ENCODE assay signal across 11 cellular contexts in the genomic region with DNA sequence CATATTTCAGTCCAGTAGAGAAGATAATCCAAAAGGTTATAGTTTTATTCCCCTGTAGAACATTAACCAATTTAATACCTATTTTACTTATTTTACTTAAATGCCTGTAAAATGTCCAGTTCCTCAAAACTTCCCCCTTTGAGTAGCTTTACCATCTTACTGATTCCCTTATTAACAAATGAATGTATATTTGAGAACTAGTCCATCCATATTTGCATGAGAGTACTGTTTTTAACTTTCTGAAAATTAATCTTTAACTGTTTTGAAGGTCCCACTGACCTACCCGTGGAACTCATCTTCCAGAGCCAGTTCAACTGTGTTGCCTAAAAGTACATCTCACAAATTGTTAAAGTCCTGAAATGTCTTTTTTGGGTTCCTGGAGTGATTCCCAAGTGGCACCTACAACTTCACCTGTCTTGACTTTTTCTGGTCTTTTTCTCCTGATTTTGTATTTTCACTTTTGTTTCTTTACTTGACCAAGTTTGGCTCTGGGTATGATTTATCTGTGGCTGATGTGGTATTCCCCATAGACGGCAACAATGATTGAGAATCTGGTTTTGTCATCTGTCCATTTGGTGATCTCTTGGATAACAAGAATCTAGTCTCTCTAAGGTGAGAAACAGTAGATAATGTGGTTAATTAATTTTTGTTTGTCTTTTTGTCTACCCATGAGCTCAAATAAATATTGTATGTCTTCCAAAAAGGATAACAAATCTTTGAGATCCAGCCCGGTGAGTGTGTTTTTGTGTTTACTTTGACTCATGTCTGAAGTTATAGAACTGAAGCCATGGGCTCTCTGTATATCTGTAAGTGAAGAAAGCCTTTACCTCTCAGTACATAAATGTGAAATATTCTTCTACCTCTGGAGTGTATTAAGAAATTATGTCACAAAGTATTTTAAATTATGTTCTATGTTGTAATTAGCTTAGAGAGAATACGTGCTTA.
DNase-seq lines count a peak whose midpoint lies in the region; ATAC-seq, FAIRE-seq and TF ChIP-seq lines count a peak whose summit lies in the region.
"Had no signal": no experiment of that assay in that cellular context is flagged by ENCODE, and none has a peak within 500 bp of the region (broad histone marks: within the 10 kb centered on the region; RNA-seq: fewer than 3 reads in every experiment).

No MANE protein-coding gene starts in this region.

- peaks cover 1% of the 10 kb centered on the region for H3K27me3 Mint-ChIP-seq in endothelial cell (ENCODE audit: unreplicated experiment)

- intact Hi-C loops in kidney (cut with DNase I) (no loop called here), ascending aorta (cut with DNase I) (no loop called here)

- H3K36me3 ChIP-seq in kidney (ENCODE audit: control insufficient read depth in 1 of 2, insufficient read depth in 2 of 2, low read length in 2 of 2) = no peaks in the 10 kb centered on the region
- no peaks in the 10 kb centered on the region for H3K36me3 ChIP-seq in ascending aorta

- FAIRE-seq in kidney (lab: Jason Lieb, UNC) = peak; percentile 53

- no peak for DNase-seq in kidney
- DNase-seq in endothelial cell (ENCODE audit: low spot score) = no peak
- no peak for DNase-seq in ascending aorta (ENCODE audit: low spot score in 2 of 2)
- no peak for DNase-seq in SIG-M5 (lab: John Stamatoyannopoulos, UW)
- no peak for DNase-seq in substantia nigra (lab: John Stamatoyannopoulos, UW)
- DNase-seq: endodermal cell, NCI-H526 had no signal

- no peaks in the 10 kb centered on the region for H3K27me3 ChIP-seq in ascending aorta

- no peak overlapping the region for H3K27ac Mint-ChIP-seq in endothelial cell (ENCODE audit: unreplicated experiment)
- H3K27ac Mint-ChIP-seq: endodermal cell had no signal

- H3K27ac ChIP-seq in kidney (ENCODE audit: low read depth in 2 of 2, low read length in 2 of 2) (peak overlapping the region; percentile 44 to 51), ascending aorta (no peak overlapping the region), substantia nigra (ENCODE audit: low read depth, low read length, poor library complexity, severe bottlenecking) (no peak overlapping the region)

- no peak overlapping the region for H3K9ac ChIP-seq in kidney (ENCODE audit: low read length in 2 of 2)

- no peaks in the 10 kb centered on the region for H3K9me3 Mint-ChIP-seq in endothelial cell (ENCODE audit: unreplicated experiment)
- H3K9me3 Mint-ChIP-seq: endodermal cell had no signal

- no peak overlapping the region for H3K4me3 Mint-ChIP-seq in endothelial cell (ENCODE audit: unreplicated experiment)
- H3K4me3 Mint-ChIP-seq: endodermal cell had no signal

- H3K4me1 ChIP-seq in kidney (ENCODE audit: control insufficient read depth in 1 of 2, insufficient read depth in 1 of 2, low read depth in 1 of 2, low read length in 2 of 2) (peaks cover 0 to 14% of the 10 kb centered on the region in 2 donors), ascending aorta (no peaks in the 10 kb centered on the region)

- H3K4me3 ChIP-seq in kidney (ENCODE audit: low read length in 2 of 2) = peak overlapping the region; percentile 53 to 55
- no peak overlapping the region for H3K4me3 ChIP-seq in ascending aorta
- H3K4me3 ChIP-seq: lung had no signal

- H3K9me3 ChIP-seq in kidney (ENCODE audit: control insufficient read depth in 1 of 2, low read length in 2 of 2) = no peaks in the 10 kb centered on the region
- no peaks in the 10 kb centered on the region for H3K9me3 ChIP-seq in ascending aorta

- TF ChIP-seq CTCF in kidney (IDR thresholded peaks at IDR 0.05; ENCODE audit: borderline replicate concordance, extremely low read depth, insufficient read depth) (no peak), endothelial cell (IDR thresholded peaks at IDR 0.05; ENCODE audit: unreplicated experiment) (no peak), ascending aorta (IDR thresholded peaks at IDR 0.05) (no peak)

- no peaks in the 10 kb centered on the region for H3K36me3 Mint-ChIP-seq in endothelial cell (ENCODE audit: low read depth, unreplicated experiment)

- peaks cover 9% of the 10 kb centered on the region for H3K4me1 Mint-ChIP-seq in endothelial cell (ENCODE audit: unreplicated experiment)
- H3K4me1 Mint-ChIP-seq: endodermal cell had no signal

- ATAC-seq in GM18861 (IDR thresholded peaks at IDR 0.05; ENCODE audit: unreplicated experiment) (peak; percentile 92), GM21526 (IDR thresholded peaks at IDR 0.05; ENCODE audit: low FRiP score, unreplicated experiment) (peak; percentile 54), HG03354 (IDR thresholded peaks at IDR 0.05; ENCODE audit: poor library complexity, severe bottlenecking, unreplicated experiment) (peak; percentile 88)

Comparison
In these comparisons a context has a peak if more than half of its experiments do, and no peak if none do; other contexts are left out.
1. H3K27ac ChIP-seq: peak in kidney (2 of 2); none in ascending aorta (0 of 2) and substantia nigra (single experiment).
2. H3K4me3 ChIP-seq: peak in kidney (2 of 2); none in ascending aorta (0 of 2).
3. Peak in every context shown above with its lines, with median percentiles within 50 percentile points of each other: ATAC-seq.